Comparison of ENCODE assay signal across 33 cellular contexts in the genomic region with DNA sequence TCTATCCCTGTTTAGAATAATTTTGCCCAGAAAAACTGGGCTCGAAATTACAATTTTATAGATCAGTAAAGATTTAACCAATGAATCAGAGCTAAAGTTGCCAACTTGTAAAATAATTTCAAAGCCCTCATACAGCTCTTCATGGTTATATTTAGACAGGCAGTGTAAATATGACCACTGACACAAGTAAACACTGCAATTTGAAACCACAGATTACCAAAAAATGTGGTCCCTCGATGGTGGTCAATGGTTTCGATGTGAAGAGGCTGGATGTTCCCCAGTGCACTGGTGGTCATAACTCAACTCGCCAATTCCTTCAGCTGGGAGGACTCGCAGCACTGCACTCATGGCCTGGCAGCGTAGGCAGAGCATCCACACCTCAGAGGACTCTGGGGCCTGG. TPM values are rescaled to one million over a fixed set of nuclear protein-coding genes. Genes with fewer than 3 reads are reported as not detected.
"Had no signal": no experiment of that assay in that cellular context is flagged by ENCODE, and none has a peak within 500 bp of the region (broad histone marks: within the 10 kb centered on the region; RNA-seq: fewer than 3 reads in every experiment).

No MANE protein-coding gene starts in this region.

- H3K27ac ChIP-seq: ascending aorta, SK-N-MC had no signal

- H3K36me3 ChIP-seq: ascending aorta had no signal

- H3K9me3 Mint-ChIP-seq: activated CD4-positive, alpha-beta T cell treated with anti-CD3 and anti-CD28 coated beads, Interleukin-2, amount 10 ng/mL, durations not matched to agents 7 days and 5 days; activated naive CD4-positive, alpha-beta T cell treated with anti-CD3 and anti-CD28 coated beads, Interleukin-2, amount 50 U/mL, for 24 hours; activated naive CD8-positive, alpha-beta T cell treated with anti-CD3 and anti-CD28 coated beads, Interleukin-2, amount 10 ng/mL, durations not matched to agents 7 days and 5 days; activated T-cell treated with anti-CD3 and anti-CD28 coated beads, Interleukin-2, amount 50 U/mL, for 24 hours; activated T-helper 2 cell treated with anti-CD3 and anti-CD28 coated beads, Interferon-gamma antibody, Interleukin-2, Interleukin-4, amounts not matched to agents 10 μg/mL and 5 μg/mL and 100 μg/mL, durations not matched to agents 14 hours and 24 hours and 36 hours had no signal

- H3K27me3 ChIP-seq: ascending aorta had no signal

- H3K4me1 Mint-ChIP-seq: activated CD4-positive, alpha-beta T cell treated with anti-CD3 and anti-CD28 coated beads for 36 hours; activated CD4-positive, alpha-beta T cell treated with anti-CD3 and anti-CD28 coated beads, Interleukin-2, amount 10 ng/mL, durations not matched to agents 7 days and 5 days; activated naive CD4-positive, alpha-beta T cell treated with anti-CD3 and anti-CD28 coated beads, Interleukin-2, amount 50 U/mL, for 24 hours; activated naive CD8-positive, alpha-beta T cell treated with anti-CD3 and anti-CD28 coated beads, Interleukin-2, amount 10 ng/mL, durations not matched to agents 7 days and 5 days had no signal

- H3K36me3 Mint-ChIP-seq: activated naive CD4-positive, alpha-beta T cell treated with anti-CD3 and anti-CD28 coated beads, Interleukin-2, amount 50 U/mL, for 24 hours; activated naive CD8-positive, alpha-beta T cell treated with anti-CD3 and anti-CD28 coated beads, Interleukin-2, amount 10 ng/mL, durations not matched to agents 7 days and 5 days had no signal

- ATAC-seq: activated CD4-positive, alpha-beta T cell treated with anti-CD3 and anti-CD28 coated beads for 36 hours; activated CD4-positive, CD25-positive, alpha-beta regulatory T cell treated with anti-CD3 and anti-CD28 coated beads, Interleukin-2, amount 50 U/mL, for 24 hours; activated CD8-positive, alpha-beta T cell treated with anti-CD3 and anti-CD28 coated beads, Interleukin-2, amount 10 ng/mL, durations not matched to agents 7 days and 5 days; WTC11 had no signal

- DNase-seq: activated CD4-positive, alpha-beta T cell treated with anti-CD3 and anti-CD28 coated beads for 36 hours; activated CD4-positive, alpha-beta T cell treated with anti-CD3 and anti-CD28 coated beads, Interleukin-2, amount 10 ng/mL, durations not matched to agents 7 days and 5 days; activated CD4-positive, alpha-beta T cell treated with anti-CD3 and anti-CD28 coated beads, Interleukin-2, amount 50 U/mL, for 48 hours; activated CD8-positive, alpha-beta T cell treated with anti-CD3 and anti-CD28 coated beads, Interleukin-2, amount 10 ng/mL, durations not matched to agents 7 days and 5 days; activated gamma-delta T cell; activated naive CD4-positive, alpha-beta T cell treated with Interleukin-2 at 50 U/mL for 16 hours; activated naive CD8-positive, alpha-beta T cell treated with anti-CD3 and anti-CD28 coated beads, Interleukin-2, amount 10 ng/mL, durations not matched to agents 7 days and 5 days; activated T-cell treated with anti-CD3 and anti-CD28 coated beads, Interleukin-2, amount 50 U/mL, for 24 hours; amygdala; Karpas-422; KBM-7; MM.1S; MV-4-11; NCI-H1092; NCI-H1436 treated with DMSO at 0.1 percent for 48 hours; NCI-H1694 treated with DMSO at 0.1 percent for 48 hours; NCI-H2029; NCI-H526 treated with DMSO at 0.1 percent for 48 hours; NCI-H774; NK-92 treated with Interleukin-12 subunit alpha and Interleukin-12 subunit beta, amount 100 ng/mL, for 24 hours; Right ventricle myocardium superior; T1000 had no signal

- H3K27ac Mint-ChIP-seq: activated CD4-positive, alpha-beta T cell treated with anti-CD3 and anti-CD28 coated beads for 36 hours; activated CD4-positive, alpha-beta T cell treated with anti-CD3 and anti-CD28 coated beads, Interleukin-2, amount 10 ng/mL, durations not matched to agents 7 days and 5 days; activated CD8-positive, alpha-beta T cell treated with anti-CD3 and anti-CD28 coated beads, Interleukin-2, amount 10 ng/mL, durations not matched to agents 7 days and 5 days; activated naive CD4-positive, alpha-beta T cell treated with anti-CD3 and anti-CD28 coated beads, Interleukin-2, amount 50 U/mL, for 24 hours; activated naive CD8-positive, alpha-beta T cell treated with anti-CD3 and anti-CD28 coated beads, Interleukin-2, amount 10 ng/mL, durations not matched to agents 7 days and 5 days; activated T-cell treated with anti-CD3 and anti-CD28 coated beads, Interleukin-2, amount 50 U/mL, for 24 hours; activated T-helper 2 cell treated with anti-CD3 and anti-CD28 coated beads, Interferon-gamma antibody, Interleukin-2, Interleukin-4, amounts not matched to agents 10 μg/mL and 5 μg/mL and 100 μg/mL, durations not matched to agents 14 hours and 24 hours and 36 hours; WTC11 had no signal

- H3K27me3 Mint-ChIP-seq: activated CD4-positive, alpha-beta T cell treated with anti-CD3 and anti-CD28 coated beads for 36 hours; activated CD4-positive, alpha-beta T cell treated with anti-CD3 and anti-CD28 coated beads, Interleukin-2, amount 10 ng/mL, durations not matched to agents 7 days and 5 days; activated naive CD4-positive, alpha-beta T cell treated with anti-CD3 and anti-CD28 coated beads, Interleukin-2, amount 50 U/mL, for 24 hours; activated naive CD8-positive, alpha-beta T cell treated with anti-CD3 and anti-CD28 coated beads, Interleukin-2, amount 10 ng/mL, durations not matched to agents 7 days and 5 days; activated T-cell treated with anti-CD3 and anti-CD28 coated beads, Interleukin-2, amount 50 U/mL, for 24 hours had no signal

- H3K4me3 Mint-ChIP-seq: activated CD4-positive, alpha-beta T cell treated with anti-CD3 and anti-CD28 coated beads for 36 hours; activated CD4-positive, alpha-beta T cell treated with anti-CD3 and anti-CD28 coated beads, Interleukin-2, amount 10 ng/mL, durations not matched to agents 7 days and 5 days; activated CD8-positive, alpha-beta T cell treated with anti-CD3 and anti-CD28 coated beads, Interleukin-2, amount 10 ng/mL, durations not matched to agents 7 days and 5 days; activated naive CD4-positive, alpha-beta T cell treated with anti-CD3 and anti-CD28 coated beads, Interleukin-2, amount 50 U/mL, for 24 hours; activated naive CD8-positive, alpha-beta T cell treated with anti-CD3 and anti-CD28 coated beads, Interleukin-2, amount 10 ng/mL, durations not matched to agents 7 days and 5 days; activated T-cell treated with anti-CD3 and anti-CD28 coated beads, Interleukin-2, amount 50 U/mL, for 24 hours; WTC11 had no signal

- H3K9me3 ChIP-seq: ascending aorta had no signal

- H3K4me1 ChIP-seq: ascending aorta had no signal

- H3K4me3 ChIP-seq: ascending aorta, SK-N-MC had no signal

RNA-seq across cellular contexts. Expression of gene LRTM1, which starts 28.6 kb away (rescaled TPM):
- total RNA-seq: activated CD4-positive, alpha-beta T cell treated with anti-CD3 and anti-CD28 coated beads for 36 hours; activated CD4-positive, alpha-beta T cell treated with anti-CD3 and anti-CD28 coated beads, Interleukin-2, amount 10 ng/mL, durations not matched to agents 7 days and 5 days; activated CD8-positive, alpha-beta T cell treated with anti-CD3 and anti-CD28 coated beads, Interleukin-2, amount 10 ng/mL, durations not matched to agents 7 days and 5 days; activated naive CD8-positive, alpha-beta T cell treated with anti-CD3 and anti-CD28 coated beads, Interleukin-2, amount 10 ng/mL, durations not matched to agents 7 days and 5 days; activated T-helper 2 cell treated with anti-CD3 and anti-CD28 coated beads, Interferon-gamma antibody, Interleukin-2, Interleukin-4, amounts not matched to agents 10 μg/mL and 5 μg/mL and 100 μg/mL, durations not matched to agents 14 hours and 24 hours and 36 hours; ascending aorta; cardiac septum; NCI-H460; OCI-LY7; Right ventricle myocardium superior; T-helper 1 cell treated with Interleukin-12 subunit alpha and Interleukin-12 subunit beta and Interleukin-4 antibody, amounts not matched to agents 30 ng/mL and 1 ng/mL, for 36 hours; T-helper 2 cell treated with Interferon-gamma antibody and Interleukin-4, amounts not matched to agents 100 ng/mL and 5 ng/mL, for 36 hours; WTC11 had no signal
